Comparison of ENCODE assay signal across 10 cellular contexts in the genomic region with DNA sequence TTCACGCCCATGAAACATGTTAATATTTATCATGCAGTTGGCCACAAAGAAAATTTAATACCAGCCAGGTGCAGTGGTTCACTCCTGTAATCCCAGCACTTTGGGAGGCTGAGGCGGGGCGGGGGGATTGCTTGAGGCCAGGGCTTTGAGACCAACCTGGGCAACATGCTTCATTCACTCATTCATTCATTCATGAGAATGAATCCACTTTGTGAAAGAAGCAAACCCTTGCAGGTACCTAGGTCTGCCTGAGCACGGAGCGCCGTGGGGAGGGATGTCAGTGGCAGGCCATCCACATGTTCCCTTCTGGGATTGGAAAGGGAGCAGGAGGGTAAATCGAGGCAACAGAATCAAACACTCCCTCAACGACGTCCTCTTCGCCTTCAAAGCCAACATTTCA. TPM values are rescaled to one million over a fixed set of nuclear protein-coding genes. Genes with fewer than 3 reads are reported as not detected.
DNase-seq lines count a peak whose midpoint lies in the region; TF ChIP-seq lines count a peak whose summit lies in the region.
"Had no signal": no experiment of that assay in that cellular context is flagged by ENCODE, and none has a peak within 500 bp of the region (broad histone marks: within the 10 kb centered on the region; RNA-seq: fewer than 3 reads in every experiment).

No MANE protein-coding gene starts in this region.

- no peaks in the 10 kb centered on the region for H3K9me3 Mint-ChIP-seq in Calu3 (ENCODE audit: low read depth, unreplicated experiment)

- no peak for TF ChIP-seq EP300 in esophagus muscularis mucosa (IDR thresholded peaks at IDR 0.05)

- H3K36me3 ChIP-seq in esophagus muscularis mucosa (no peaks in the 10 kb centered on the region), WERI-Rb-1 (no peaks in the 10 kb centered on the region)

- DNase-seq in Calu3 (no peak), esophagus muscularis mucosa (ENCODE audit: extremely low spot score) (no peak), NCI-H1436 treated with DMSO at 0.1 percent for 48 hours (lab: John Stamatoyannopoulos, UW) (no peak), WERI-Rb-1 (no peak), NCI-H2196 treated with DMSO at 0.1 percent for 48 hours (lab: John Stamatoyannopoulos, UW; ENCODE audit: unreplicated experiment) (no peak)
- no peak for DNase-seq in activated CD4-positive, alpha-beta T cell treated with anti-CD3 and anti-CD28 coated beads, Interleukin-2, amount 50 U/mL, for 1 hour
- DNase-seq: GOT3, mammary epithelial cell had no signal

- BruUV-seq in Calu3 (replicated peaks; lab: Mats Ljungman, UMichigan), result no TSS peak

- CTCF ChIA-PET in Calu3 (lab: Charles Lee), result interaction anchor here (1.3 to 2.0 kb wide), 2 partner anchors 13 to 57 kb away, joined by 5 to 7 read pairs; no protein-coding TSS in a partner anchor

- H3K4me3 Mint-ChIP-seq in Calu3 (ENCODE audit: low read depth, unreplicated experiment), result peak overlapping the region; percentile 86

- peak overlapping the region; percentile 94 for H3K27ac Mint-ChIP-seq in Calu3 (ENCODE audit: unreplicated experiment)

- H3K36me3 Mint-ChIP-seq in Calu3 (ENCODE audit: insufficient read depth, unreplicated experiment), result peaks cover 96% of the 10 kb centered on the region

- H3K4me3 ChIP-seq in esophagus muscularis mucosa, result no peak overlapping the region
- no peak overlapping the region for H3K4me3 ChIP-seq in skin epidermis
- no peak overlapping the region for H3K4me3 ChIP-seq in WERI-Rb-1 (ENCODE audit: low read depth, low read length)

- H3K27me3 ChIP-seq in esophagus muscularis mucosa (no peaks in the 10 kb centered on the region), WERI-Rb-1 (ENCODE audit: insufficient read depth, low read depth, severe bottlenecking) (no peaks in the 10 kb centered on the region)

- no peaks in the 10 kb centered on the region for H3K27me3 Mint-ChIP-seq in Calu3 (ENCODE audit: unreplicated experiment)

- 93% methylated on average over 10 of the region's 10 CpGs for WGBS in esophagus muscularis mucosa

- intact Hi-C loops in Calu3 (cut with micrococcal nuclease; ENCODE audit: unreplicated experiment), result no loop called here
- intact Hi-C loops in esophagus muscularis mucosa (cut with DNase I), result no loop called here

- no peak for TF ChIP-seq POLR2A in esophagus muscularis mucosa (IDR thresholded peaks at IDR 0.05; ENCODE audit: low read depth)

- TF ChIP-seq CTCF in Calu3 (IDR thresholded peaks at IDR 0.05; ENCODE audit: unreplicated experiment) (no peak), VCaP (conservative IDR thresholded peaks at IDR 0.05) (no peak), esophagus muscularis mucosa (IDR thresholded peaks at IDR 0.05) (no peak), WERI-Rb-1 (IDR thresholded peaks at IDR 0.05; ENCODE audit: low read depth, low read length) (no peak)

- peaks cover 73% of the 10 kb centered on the region for H3K4me1 Mint-ChIP-seq in Calu3 (ENCODE audit: low read depth, unreplicated experiment)

- H3K4me1 ChIP-seq in esophagus muscularis mucosa, result peaks cover 83 to 95% (median 91%) of the 10 kb centered on the region in 4 donors

- H3K27ac ChIP-seq in VCaP, result peak overlapping the region; percentile 81
- H3K27ac ChIP-seq in esophagus muscularis mucosa (replicated peaks in 1 of 4), result peak overlapping the region; percentile 96 to 100 (median 98)
- H3K27ac ChIP-seq in skin epidermis, result peak overlapping the region in 14 of 21 experiments; percentile 7 to 98 (median 65)
- H3K27ac ChIP-seq in WERI-Rb-1, result no peak overlapping the region

- H3K9me3 ChIP-seq in esophagus muscularis mucosa, result no peaks in the 10 kb centered on the region
- H3K9me3 ChIP-seq in WERI-Rb-1 (ENCODE audit: severe bottlenecking), result no peaks in the 10 kb centered on the region

RNA-seq across cellular contexts. Expression of a gene that starts 4.7 kb away (rescaled TPM):
- total RNA-seq in Calu3 (2022) (835 and 846 TPM in 2 replicates), esophagus muscularis mucosa (100 to 1,000 TPM; 126 to 213 (median 166) TPM)
